In the genomic region with DNA sequence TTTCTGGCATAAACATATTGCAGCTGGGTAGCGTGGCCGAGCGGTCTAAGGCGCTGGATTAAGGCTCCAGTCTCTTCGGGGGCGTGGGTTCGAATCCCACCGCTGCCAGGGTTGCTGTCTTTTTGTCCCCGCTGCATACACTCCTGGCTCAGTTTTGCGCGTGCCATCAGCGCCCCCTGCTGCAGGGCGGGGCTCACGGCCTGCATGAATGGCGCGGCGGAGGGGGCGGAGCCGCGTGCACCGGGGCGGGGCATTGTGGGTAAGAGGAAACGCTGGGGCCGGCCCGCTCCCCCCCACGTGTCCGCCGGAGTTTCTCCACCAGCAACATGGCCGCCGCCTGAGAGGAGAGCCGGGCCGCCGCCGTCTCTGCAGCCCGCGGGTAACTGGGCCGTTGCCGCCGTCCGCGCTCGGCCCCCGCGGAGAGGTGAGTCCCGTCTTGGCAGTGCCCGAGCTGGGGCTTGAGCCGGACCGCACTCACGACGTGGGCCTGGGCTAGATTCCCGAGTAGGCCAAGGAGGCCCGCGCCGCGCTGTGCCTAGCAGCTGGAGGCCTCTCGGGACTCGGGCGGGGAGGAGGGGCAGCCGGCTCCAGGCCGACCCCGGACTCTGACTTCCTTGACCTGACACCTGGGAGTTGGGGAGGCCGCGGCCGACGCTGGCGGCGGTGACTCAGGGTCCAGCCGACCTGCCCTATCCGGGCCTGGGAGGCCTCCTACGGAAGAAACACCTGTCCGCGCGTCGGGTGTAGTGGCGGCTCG, we compare ENCODE assay signal across 1 cellular context.
A peak's percentile ranks its signal among the peaks of the same experiment; 100 is the strongest.
TF ChIP-seq lines count a peak whose summit lies in the region.

TSS of gene POLR3E (plus strand) at position 296 of the 757 bp plus-strand sequence. CDS start 5,560 bp downstream, outside the sequence.

TF ChIP-seq in GM12878, 131 proteins besides CTCF, POLR2A, EP300 and RAD21 (continued from another document and continues in another):
- 0 out of 2 replicates have a peak, but pooled peaks have one; percentile 19 for TF ChIP-seq HDAC2 (IDR thresholded peaks at IDR 0.05)
- peak; percentile 43 to 78; a peak in 3 of 4 replicates for TF ChIP-seq IKZF2 (IDR thresholded peaks at IDR 0.05)
- TF ChIP-seq MEF2A (IDR thresholded peaks at IDR 0.05; ENCODE audit: insufficient read depth, low read depth, low read length): peak; percentile 78; the same call in 1 of the 2 replicates
- peak; percentile 99 for TF ChIP-seq TARDBP (IDR thresholded peaks at IDR 0.05; ENCODE audit: borderline replicate concordance)
- peak; percentile 97 for TF ChIP-seq RELA (IDR thresholded peaks at IDR 0.05; ENCODE audit: borderline replicate concordance, partially characterized antibody)
- TF ChIP-seq, protein P1, sequence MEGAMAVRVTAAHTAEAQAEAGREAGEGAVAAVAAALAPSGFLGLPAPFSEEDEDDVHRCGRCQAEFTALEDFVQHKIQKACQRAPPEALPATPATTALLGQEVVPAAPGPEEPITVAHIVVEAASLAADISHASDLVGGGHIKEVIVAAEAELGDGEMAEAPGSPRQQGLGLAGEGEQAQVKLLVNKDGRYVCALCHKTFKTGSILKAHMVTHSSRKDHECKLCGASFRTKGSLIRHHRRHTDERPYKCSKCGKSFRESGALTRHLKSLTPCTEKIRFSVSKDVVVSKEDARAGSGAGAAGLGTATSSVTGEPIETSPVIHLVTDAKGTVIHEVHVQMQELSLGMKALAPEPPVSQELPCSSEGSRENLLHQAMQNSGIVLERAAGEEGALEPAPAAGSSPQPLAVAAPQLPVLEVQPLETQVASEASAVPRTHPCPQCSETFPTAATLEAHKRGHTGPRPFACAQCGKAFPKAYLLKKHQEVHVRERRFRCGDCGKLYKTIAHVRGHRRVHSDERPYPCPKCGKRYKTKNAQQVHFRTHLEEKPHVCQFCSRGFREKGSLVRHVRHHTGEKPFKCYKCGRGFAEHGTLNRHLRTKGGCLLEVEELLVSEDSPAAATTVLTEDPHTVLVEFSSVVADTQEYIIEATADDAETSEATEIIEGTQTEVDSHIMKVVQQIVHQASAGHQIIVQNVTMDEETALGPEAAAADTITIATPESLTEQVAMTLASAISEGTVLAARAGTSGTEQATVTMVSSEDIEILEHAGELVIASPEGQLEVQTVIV (IDR thresholded peaks at IDR 0.05; ENCODE audit: borderline replicate concordance, partially characterized antibody): peak; percentile 7
- TF ChIP-seq ZBTB33 (IDR thresholded peaks at IDR 0.05): peak; percentile 57
- peak; percentile 75 for TF ChIP-seq SMC3 (IDR thresholded peaks at IDR 0.05; ENCODE audit: borderline replicate concordance, low read length)
- no peak for TF ChIP-seq ZNF274 (IDR thresholded peaks at IDR 0.05; ENCODE audit: insufficient read depth, insufficient read length)
- TF ChIP-seq SRF (IDR thresholded peaks at IDR 0.05; ENCODE audit: low read depth in 2 of 2, low read length in 2 of 2): peak in 1 of 2 experiments; percentile 56; a peak in 2 of 4 replicates
- TF ChIP-seq ZNF207 (IDR thresholded peaks at IDR 0.05; ENCODE audit: borderline replicate concordance): peak; percentile 99
- peak; percentile 48 for TF ChIP-seq MYC (IDR thresholded peaks at IDR 0.05; ENCODE audit: insufficient read depth, insufficient read length, insufficient replicate concordance, low read length, severe bottlenecking)
- TF ChIP-seq ZNF24 (IDR thresholded peaks at IDR 0.05): peak; percentile 100
- peak; percentile 72; the same call in 1 of the 2 replicates for TF ChIP-seq CBX5 (IDR thresholded peaks at IDR 0.05; ENCODE audit: low read depth)
- no peak for TF ChIP-seq MYB (IDR thresholded peaks at IDR 0.05; ENCODE audit: borderline replicate concordance, low read depth, low read length)
- peak; percentile 86 for TF ChIP-seq TAF1 (IDR thresholded peaks at IDR 0.05; ENCODE audit: borderline replicate concordance, low read depth, low read length)
- peak; percentile 74 for TF ChIP-seq IKZF1 (conservative IDR thresholded peaks at IDR 0.05)
- TF ChIP-seq ASH2L (IDR thresholded peaks at IDR 0.05; ENCODE audit: borderline replicate concordance, low read depth): no peak
- TF ChIP-seq ZBTB40 (IDR thresholded peaks at IDR 0.05; ENCODE audit: borderline replicate concordance): peak; percentile 82
- peak; percentile 84; the same call in 1 of the 2 replicates for TF ChIP-seq GATAD2B (conservative IDR thresholded peaks at IDR 0.05; ENCODE audit: low read depth)
- TF ChIP-seq SMARCA5 (IDR thresholded peaks at IDR 0.05): peak; percentile 99
- TF ChIP-seq RUNX3 (IDR thresholded peaks at IDR 0.05; ENCODE audit: low read length): peak; percentile 74
- peak; percentile 84; the same call in 1 of the 2 replicates for TF ChIP-seq RCOR1 (conservative IDR thresholded peaks at IDR 0.05; ENCODE audit: low read depth, low read length)
- TF ChIP-seq RAD51 (IDR thresholded peaks at IDR 0.05): peak; percentile 70; the same call in 1 of the 2 replicates
- TF ChIP-seq EED (IDR thresholded peaks at IDR 0.05; ENCODE audit: low read depth): no peak; the same call in 1 of the 2 replicates
- peak; percentile 88; the same call in 2 of the 3 replicates for TF ChIP-seq POU2F2 (IDR thresholded peaks at IDR 0.05; ENCODE audit: borderline replicate concordance, low read depth, low read length)
- TF ChIP-seq FOXK2 (IDR thresholded peaks at IDR 0.05): peak; percentile 85
- TF ChIP-seq PAX5 (IDR thresholded peaks at IDR 0.05; ENCODE audit: borderline replicate concordance, low read depth, low read length): peak; percentile 41; the same call in 1 of the 2 replicates
- peak; percentile 97 for TF ChIP-seq MXI1 (IDR thresholded peaks at IDR 0.05; ENCODE audit: low read depth, low read length)
- TF ChIP-seq, protein P2, sequence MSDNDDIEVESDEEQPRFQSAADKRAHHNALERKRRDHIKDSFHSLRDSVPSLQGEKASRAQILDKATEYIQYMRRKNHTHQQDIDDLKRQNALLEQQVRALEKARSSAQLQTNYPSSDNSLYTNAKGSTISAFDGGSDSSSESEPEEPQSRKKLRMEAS (IDR thresholded peaks at IDR 0.05; ENCODE audit: low read depth, low read length): peak; percentile 97
- peak; percentile 65 for TF ChIP-seq PKNOX1 (IDR thresholded peaks at IDR 0.05)
- TF ChIP-seq BMI1 (IDR thresholded peaks at IDR 0.05; ENCODE audit: borderline replicate concordance): no peak
- peak; percentile 45; the same call in 1 of the 2 replicates for TF ChIP-seq SREBF1 (IDR thresholded peaks at IDR 0.05; ENCODE audit: low read length)
- no peak for TF ChIP-seq ZBTB11 (CRISPR knock-in tag; IDR thresholded peaks at IDR 0.05)
- no peak for TF ChIP-seq REST (IDR thresholded peaks at IDR 0.05; ENCODE audit: low read depth, low read length)
- TF ChIP-seq, protein P3, sequence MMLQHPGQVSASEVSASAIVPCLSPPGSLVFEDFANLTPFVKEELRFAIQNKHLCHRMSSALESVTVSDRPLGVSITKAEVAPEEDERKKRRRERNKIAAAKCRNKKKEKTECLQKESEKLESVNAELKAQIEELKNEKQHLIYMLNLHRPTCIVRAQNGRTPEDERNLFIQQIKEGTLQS (IDR thresholded peaks at IDR 0.05; ENCODE audit: borderline replicate concordance, extremely low read depth, low read depth, low read length): peak; percentile 38; the same call in 1 of the 2 replicates
